In the genomic region with DNA sequence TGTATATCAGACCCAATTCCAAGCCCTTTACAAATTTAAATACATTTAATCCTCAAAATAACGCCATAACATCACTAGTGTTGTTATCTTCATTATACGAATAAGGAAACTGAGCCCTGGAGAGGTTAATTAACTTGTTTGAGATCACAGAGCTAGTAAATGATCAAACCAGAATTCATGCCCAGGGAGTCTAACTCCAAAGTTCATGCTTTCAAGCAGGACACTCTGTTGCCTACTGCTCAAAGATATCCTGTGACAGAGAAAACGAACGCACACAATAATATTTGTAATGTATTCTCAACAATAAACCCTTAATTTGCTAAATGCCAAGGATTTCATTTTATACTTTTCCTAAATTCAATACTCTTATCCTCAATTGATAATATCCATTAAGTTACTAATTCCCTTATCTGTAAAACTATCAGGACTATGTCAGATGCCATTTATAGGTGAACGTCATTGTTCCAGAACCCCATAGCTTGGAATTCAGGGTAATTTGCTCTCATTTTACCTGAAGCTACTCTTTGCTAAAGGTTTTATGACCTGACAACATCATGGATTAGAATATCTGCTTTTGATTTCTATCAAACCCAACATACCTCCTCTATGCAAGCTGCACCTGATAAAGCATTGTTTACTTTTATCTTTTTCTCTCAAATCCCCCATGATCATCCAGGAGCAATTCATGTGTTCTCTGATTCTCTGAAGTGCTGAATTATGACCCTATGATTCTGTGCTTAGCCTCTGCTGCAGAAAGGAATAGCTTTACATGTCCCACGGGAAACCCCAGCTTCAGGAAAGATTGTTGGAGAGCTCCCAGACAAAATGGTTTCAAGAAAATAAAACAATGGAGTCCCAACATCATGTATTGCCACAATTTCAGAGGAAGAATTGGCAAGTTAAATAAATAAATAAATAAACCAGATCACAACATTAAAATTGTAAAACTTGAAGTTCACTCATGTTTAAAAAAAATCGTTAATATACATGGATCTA, we compare ENCODE assay signal across 20 cellular contexts.
"Had no signal": no experiment of that assay in that cellular context is flagged by ENCODE, and none has a peak within 500 bp of the region (broad histone marks: within the 10 kb centered on the region; RNA-seq: fewer than 3 reads in every experiment).

No MANE protein-coding gene starts in this region.

- H3K9me3 Mint-ChIP-seq: natural killer cell; stimulated activated naive CD8-positive, alpha-beta T cell treated with anti-CD3 and anti-CD28 coated beads, Interleukin-15, amount 100 ng/mL, for 72 hours had no signal

- H3K36me3 Mint-ChIP-seq: activated naive CD8-positive, alpha-beta T cell; immature natural killer cell; natural killer cell had no signal

- H3K4me1 Mint-ChIP-seq: immature natural killer cell; natural killer cell; stimulated activated naive CD8-positive, alpha-beta T cell treated with anti-CD3 and anti-CD28 coated beads, Interleukin-15, amount 100 ng/mL, for 72 hours had no signal

- H3K27me3 Mint-ChIP-seq: activated CD4-positive, alpha-beta T cell treated with anti-CD3 and anti-CD28 coated beads for 36 hours had no signal

- H3K27ac ChIP-seq: coronary artery, epithelial cell of prostate, upper lobe of right lung had no signal

- DNase-seq: activated CD4-positive, alpha-beta T cell treated with anti-CD3 and anti-CD28 coated beads for 36 hours; activated CD8-positive, alpha-beta memory T cell treated with anti-CD3 and anti-CD28 coated beads, Interleukin-2, amount 50 U/mL, for 4 hours; activated CD8-positive, alpha-beta T cell treated with anti-CD3 and anti-CD28 coated beads, Interleukin-2, amount 10 ng/mL, durations not matched to agents 7 days and 5 days; activated gamma-delta T cell treated with Interleukin-2 at 50 U/mL for 16 hours; amniotic stem cell; central memory CD4-positive, alpha-beta T cell; effector CD8-positive, alpha-beta T cell; foreskin melanocyte; head of caudate nucleus; immature natural killer cell; natural killer cell; stimulated activated CD4-positive, alpha-beta T cell treated with anti-CD3 and anti-CD28 coated beads, Interleukin-1b, Interleukin-23, amount 100 ng/mL, for 48 hours; stimulated activated naive CD8-positive, alpha-beta T cell treated with anti-CD3 and anti-CD28 coated beads, Interleukin-15, amount 100 ng/mL, for 72 hours; T-helper 2 cell; upper lobe of right lung had no signal

- H3K4me3 ChIP-seq: coronary artery, lung, upper lobe of right lung had no signal

- H3K36me3 ChIP-seq: upper lobe of right lung had no signal

- H3K4me1 ChIP-seq: upper lobe of right lung had no signal

- H3K27ac Mint-ChIP-seq: activated CD4-positive, alpha-beta T cell treated with anti-CD3 and anti-CD28 coated beads for 36 hours; activated CD8-positive, alpha-beta T cell treated with anti-CD3 and anti-CD28 coated beads, Interleukin-2, amount 10 ng/mL, durations not matched to agents 7 days and 5 days; activated naive CD8-positive, alpha-beta T cell; immature natural killer cell; natural killer cell; stimulated activated naive CD8-positive, alpha-beta T cell treated with anti-CD3 and anti-CD28 coated beads, Interleukin-15, amount 100 ng/mL, for 72 hours had no signal

- ATAC-seq: activated CD4-positive, alpha-beta T cell treated with anti-CD3 and anti-CD28 coated beads for 36 hours; activated CD8-positive, alpha-beta T cell treated with anti-CD3 and anti-CD28 coated beads, Interleukin-2, amount 10 ng/mL, durations not matched to agents 7 days and 5 days; natural killer cell; sciatic nerve; stimulated activated naive CD8-positive, alpha-beta T cell treated with anti-CD3 and anti-CD28 coated beads, Interleukin-15, amount 100 ng/mL, for 72 hours; upper lobe of right lung had no signal

- H3K4me3 Mint-ChIP-seq: activated CD4-positive, alpha-beta T cell treated with anti-CD3 and anti-CD28 coated beads for 36 hours; activated CD8-positive, alpha-beta T cell treated with anti-CD3 and anti-CD28 coated beads, Interleukin-2, amount 10 ng/mL, durations not matched to agents 7 days and 5 days; activated naive CD8-positive, alpha-beta T cell; immature natural killer cell; natural killer cell; stimulated activated naive CD8-positive, alpha-beta T cell treated with anti-CD3 and anti-CD28 coated beads, Interleukin-15, amount 100 ng/mL, for 72 hours had no signal

- H3K9me3 ChIP-seq: upper lobe of right lung had no signal

- H3K27me3 ChIP-seq: upper lobe of right lung had no signal
